ENCODE assay signal across 8 cellular contexts in the genomic region with DNA sequence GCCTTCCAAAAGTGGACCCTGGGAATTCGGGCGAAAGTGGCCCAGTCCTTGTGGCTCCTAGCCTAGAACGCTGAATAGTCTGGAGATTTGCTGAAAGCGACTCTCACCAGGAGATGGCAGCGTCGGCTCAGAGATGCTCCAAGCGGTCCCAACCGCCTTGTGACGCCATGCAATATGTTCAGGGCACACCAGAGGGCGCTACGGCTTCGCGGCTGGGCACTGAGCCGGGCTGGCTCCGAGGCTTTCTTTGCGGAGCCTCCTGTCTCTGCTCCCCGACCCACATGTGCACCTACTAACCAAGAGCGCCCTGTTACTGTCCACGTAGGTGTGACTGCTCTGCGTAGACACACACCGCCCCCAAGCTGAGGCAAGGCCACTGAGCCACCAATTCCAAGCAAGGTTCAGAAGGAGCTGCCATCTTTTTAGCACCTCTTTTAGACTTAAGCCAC. TPM values are rescaled to one million over a fixed set of nuclear protein-coding genes. Genes with fewer than 3 reads are reported as not detected.
DNase-seq lines count a peak whose midpoint lies in the region; ATAC-seq and TF ChIP-seq lines count a peak whose summit lies in the region.

No MANE protein-coding gene starts in this region.

- whole genome bisulfite sequencing in neuronal stem cell (ENCODE audit: extremely low coverage in 2 of 2, insufficient read length in 2 of 2, insufficient replicate concordance in 1 of 2), 2 donors, result no CpG with 5 or more reads among the region's 21 CpGs

- intact Hi-C loops in Panc1 (cut with micrococcal nuclease; ENCODE audit: unreplicated experiment), result loop anchor here (1.0 to 10.0 kb wide), 5 partner anchors 63 to 739 kb away; no protein-coding TSS in a partner anchor

- no peak overlapping the region for H3K27ac Mint-ChIP-seq in activated T-cell treated with anti-CD3 and anti-CD28 coated beads, Interleukin-2, amount 50 U/mL, for 72 hours

- ATAC-seq in GM21825 (IDR thresholded peaks at IDR 0.05; ENCODE audit: unreplicated experiment) (peak; percentile 99), Panc1 (peak; percentile 94)
- ATAC-seq in activated T-cell treated with anti-CD3 and anti-CD28 coated beads, Interleukin-2, amount 50 U/mL, for 72 hours (replicated peaks in 1 of 2), result peak; percentile 97 to 98

- in situ Hi-C loops in Panc1 (cut with HindIII; ENCODE audit: low pct_unique_long_range_greater_than_20kb, low sequenced_read_pairs), result no loop called here

- H3K4me1 ChIP-seq in KMS-11 (ENCODE audit: low read depth, poor library complexity, severe bottlenecking) (peaks cover 3% of the 10 kb centered on the region), Panc1 (ENCODE audit: control insufficient read depth, insufficient read depth, low read length) (peaks cover 13% of the 10 kb centered on the region), neuronal stem cell (ENCODE audit: control insufficient read depth in 2 of 2, insufficient read depth in 1 of 2, low read depth in 1 of 2, low read length in 2 of 2) (peaks cover 0 to 7% of the 10 kb centered on the region in 2 donors), stomach smooth muscle (ENCODE audit: control insufficient read depth, insufficient read depth, low read length) (peaks cover 4% of the 10 kb centered on the region)

- no peak overlapping the region for H3K4ac ChIP-seq in neuronal stem cell (ENCODE audit: low read length)

- H2BK120ac ChIP-seq in neuronal stem cell (ENCODE audit: low read depth, low read length), result no peak overlapping the region

- H3K36me3 Mint-ChIP-seq in activated T-cell treated with anti-CD3 and anti-CD28 coated beads, Interleukin-2, amount 50 U/mL, for 72 hours (ENCODE audit: insufficient read depth in 2 of 2), result no peaks in the 10 kb centered on the region

- H3K4me2 ChIP-seq in KMS-11, result peak overlapping the region; percentile 41; the same call in 1 of the 2 replicates
- H3K4me2 ChIP-seq in neuronal stem cell (ENCODE audit: insufficient read depth, low read length, poor library complexity, severe bottlenecking), result peak overlapping the region; percentile 43

- no peak overlapping the region for H4K8ac ChIP-seq in neuronal stem cell (ENCODE audit: low read depth, low read length)

- CTCF ChIA-PET in Panc1 (lab: Charles Lee), result interaction anchor here (0.7 kb wide), 2 partner anchors 348 to 637 kb away, joined by 3 read pairs; no protein-coding TSS in a partner anchor

- no peaks in the 10 kb centered on the region for H3K79me1 ChIP-seq in neuronal stem cell (ENCODE audit: low read depth, low read length)

- DNase-seq in EH (ENCODE audit: low read depth), result peak; percentile 81
- DNase-seq in Panc1 (ENCODE audit: low read depth, low spot score), result peak; percentile 62
- peak; percentile 87 to 89 for DNase-seq in activated T-cell treated with anti-CD3 and anti-CD28 coated beads, Interleukin-2, amount 50 U/mL, for 72 hours
- DNase-seq in fibroblast of peridontal ligament (ENCODE audit: extremely low read depth), result peak; percentile 83
- peak; percentile 88 for DNase-seq in neuronal stem cell (ENCODE audit: low spot score)

- no peaks in the 10 kb centered on the region for H4K20me1 ChIP-seq in KMS-11 (ENCODE audit: insufficient read depth)

- H3K14ac ChIP-seq in neuronal stem cell (ENCODE audit: low read length), result no peak overlapping the region

- POLR2A ChIA-PET in Panc1 (lab: Charles Lee), result no interaction called here

- no peak overlapping the region for H3K18ac ChIP-seq in neuronal stem cell (ENCODE audit: low read length)

- no peak overlapping the region for H3K23ac ChIP-seq in neuronal stem cell (ENCODE audit: low read depth, low read length, poor library complexity)

- no peak overlapping the region for H2BK15ac ChIP-seq in neuronal stem cell (ENCODE audit: low read length)

- H2BK12ac ChIP-seq in neuronal stem cell (ENCODE audit: low read length), result no peak overlapping the region

- H3K9ac ChIP-seq in KMS-11 (no peak overlapping the region), neuronal stem cell (ENCODE audit: low read depth, low read length, poor library complexity) (no peak overlapping the region), stomach smooth muscle (ENCODE audit: low read length in 2 of 2) (no peak overlapping the region)

- peak; percentile 96 for TF ChIP-seq CTCF in KMS-11 (conservative IDR thresholded peaks at IDR 0.05; ENCODE audit: low read depth, low read length)
- peak; percentile 96 for TF ChIP-seq CTCF in Panc1 (IDR thresholded peaks at IDR 0.05)

- H2BK5ac ChIP-seq in neuronal stem cell (ENCODE audit: low read length), result no peak overlapping the region

- no peak overlapping the region for H2AK5ac ChIP-seq in neuronal stem cell (ENCODE audit: low read depth, low read length)

- H3K4me3 Mint-ChIP-seq in activated T-cell treated with anti-CD3 and anti-CD28 coated beads, Interleukin-2, amount 50 U/mL, for 72 hours, result peak overlapping the region; percentile 14 to 46

- H3K4me3 ChIP-seq in KMS-11 (IDR thresholded peaks at IDR 0.05; ENCODE audit: insufficient read depth, low read depth, low read length) (no peak overlapping the region), Panc1 (ENCODE audit: low read depth in 2 of 2, low read length in 2 of 2) (peak overlapping the region in 1 of 2 experiments; percentile 26; a peak in 2 of 4 replicates), neuronal stem cell (ENCODE audit: low read length in 2 of 2) (no peak overlapping the region), stomach smooth muscle (ENCODE audit: low read length in 2 of 2) (peak overlapping the region; percentile 36 to 62)

- BruUV-seq in Panc1 (replicated peaks; lab: Mats Ljungman, UMichigan), result no TSS peak

- H3K27ac ChIP-seq in KMS-11 (no peak overlapping the region), Panc1 (ENCODE audit: low read length) (peak overlapping the region; percentile 86), neuronal stem cell (replicated peaks; ENCODE audit: low read length) (no peak overlapping the region), stomach smooth muscle (ENCODE audit: low read length) (no peak overlapping the region)

- peak overlapping the region; percentile 69 for H2AFZ ChIP-seq in KMS-11 (ENCODE audit: low read depth)
- H2AFZ ChIP-seq in neuronal stem cell (ENCODE audit: low read length), result peak overlapping the region; percentile 66

- H3K27me3 ChIP-seq in KMS-11 (ENCODE audit: insufficient read depth, low read depth), result no peaks in the 10 kb centered on the region
- H3K27me3 ChIP-seq in Panc1 (ENCODE audit: control insufficient read depth, insufficient read depth, low read length), result no peaks in the 10 kb centered on the region
- peaks cover 0 to 26% (median 0%) of the 10 kb centered on the region in 3 experiments for H3K27me3 ChIP-seq in neuronal stem cell (ENCODE audit: control insufficient read depth in 3 of 3, insufficient read depth in 3 of 3, low read depth in 1 of 3, low read length in 3 of 3)
- H3K27me3 ChIP-seq in stomach smooth muscle (ENCODE audit: control insufficient read depth in 1 of 2, insufficient read depth in 2 of 2, low read length in 2 of 2), result peaks cover 0 to 2% of the 10 kb centered on the region in 2 donors

- no peak overlapping the region for H4K91ac ChIP-seq in neuronal stem cell (ENCODE audit: low read depth, low read length, poor library complexity)

- no peaks in the 10 kb centered on the region for H3K79me2 ChIP-seq in KMS-11 (ENCODE audit: insufficient read depth, low read depth)

- H3K4me1 Mint-ChIP-seq in activated T-cell treated with anti-CD3 and anti-CD28 coated beads, Interleukin-2, amount 50 U/mL, for 72 hours (ENCODE audit: low read depth), result peaks cover 6% of the 10 kb centered on the region

- H3K9me3 ChIP-seq in Panc1 (ENCODE audit: control insufficient read depth, insufficient read depth, low read depth, low read length) (no peaks in the 10 kb centered on the region), neuronal stem cell (replicated peaks in 1 of 2; ENCODE audit: control insufficient read depth in 2 of 2, insufficient read depth in 1 of 2, low read depth in 1 of 2, low read length in 2 of 2) (peaks cover 0 to 3% of the 10 kb centered on the region in 2 donors), stomach smooth muscle (ENCODE audit: control insufficient read depth in 2 of 2, low read length in 2 of 2) (no peaks in the 10 kb centered on the region)

- H3K9me3 Mint-ChIP-seq in activated T-cell treated with anti-CD3 and anti-CD28 coated beads, Interleukin-2, amount 50 U/mL, for 72 hours, result no peaks in the 10 kb centered on the region

- peaks cover 33% of the 10 kb centered on the region for H3K27me3 Mint-ChIP-seq in activated T-cell treated with anti-CD3 and anti-CD28 coated beads, Interleukin-2, amount 50 U/mL, for 72 hours (ENCODE audit: low read depth)

- H3K36me3 ChIP-seq in KMS-11 (ENCODE audit: insufficient read depth), result no peaks in the 10 kb centered on the region
- H3K36me3 ChIP-seq in Panc1 (ENCODE audit: control insufficient read depth, insufficient read depth, low read length), result no peaks in the 10 kb centered on the region
- H3K36me3 ChIP-seq in neuronal stem cell (replicated peaks in 1 of 2; ENCODE audit: control insufficient read depth in 2 of 2, insufficient read depth in 2 of 2, low read length in 2 of 2), result no peaks in the 10 kb centered on the region
- H3K36me3 ChIP-seq in stomach smooth muscle (ENCODE audit: control insufficient read depth in 2 of 2, insufficient read depth in 2 of 2, low read length in 2 of 2), result no peaks in the 10 kb centered on the region

RNA-seq across cellular contexts. Expression of gene SYCE1L, which starts 36.9 kb away (rescaled TPM):
- total RNA-seq in Panc1 (2021; ENCODE audit: unreplicated experiment), result 4.5 TPM
- polyA plus RNA-seq in Panc1 (2012; ENCODE audit: insufficient read length), result 8.6 TPM
- total RNA-seq in activated T-cell treated with anti-CD3 and anti-CD28 coated beads, Interleukin-2, amount 50 U/mL, for 72 hours, result 1 to 10 TPM; 2.9 to 4.3 TPM
- 15.6 TPM for polyA plus RNA-seq in neuronal stem cell (2013, experiment 1 of 2)
- 24.8 TPM for polyA plus RNA-seq in neuronal stem cell (2013, experiment 2 of 2)

RNA-seq across cellular contexts. Expression of gene MON1B, which starts 45.1 kb away (rescaled TPM):
- 62.9 TPM for total RNA-seq in Panc1 (2021; ENCODE audit: unreplicated experiment)
- 60.2 TPM for polyA plus RNA-seq in Panc1 (2012; ENCODE audit: insufficient read length)
- 10 to 100 TPM; 72.1 to 79.9 TPM for total RNA-seq in activated T-cell treated with anti-CD3 and anti-CD28 coated beads, Interleukin-2, amount 50 U/mL, for 72 hours
- polyA plus RNA-seq in neuronal stem cell (2013, experiment 1 of 2), result 15.7 TPM
- polyA plus RNA-seq in neuronal stem cell (2013, experiment 2 of 2), result 15.3 TPM

Comparison
In these comparisons a context has a peak if more than half of its experiments do, and no peak if none do; other contexts are left out.
1. H3K4me3 ChIP-seq: peak in stomach smooth muscle (2 of 2); none in KMS-11 (single experiment) and neuronal stem cell (0 of 2).
2. Peak in every context shown above with its lines, with median percentiles within 50 percentile points of each other: DNase-seq and ATAC-seq.